In genomic region chr7:76421097-76421496, GRCh38 we compare ENCODE assay signal across 10 cellular contexts. TPM values are rescaled to one million over a fixed set of nuclear protein-coding genes. Genes with fewer than 3 reads are reported as not detected.
DNase-seq lines count a peak whose midpoint lies in the region; ATAC-seq, FAIRE-seq and TF ChIP-seq lines count a peak whose summit lies in the region.
"Not testable (repeated sequence)": the region's sequence is repeated elsewhere in the genome, so short reads cannot be mapped to it uniquely, and the experiment has no call there.
"Had no signal": no experiment of that assay in that cellular context is flagged by ENCODE, and none has a peak within 500 bp of the region (broad histone marks: within the 10 kb centered on the region; RNA-seq: fewer than 3 reads in every experiment).

No MANE protein-coding gene starts in this region.

- H3K27me3 Mint-ChIP-seq in HFFc6 (ENCODE audit: insufficient read depth): not testable (repeated sequence)

- ATAC-seq in foreskin keratinocyte: peak; percentile 66

- H3K9me3 ChIP-seq in adipocyte (ENCODE audit: control insufficient read depth, low read length): not testable (repeated sequence)

- not testable (repeated sequence) for H3K9me3 Mint-ChIP-seq in HFFc6

- H3K9ac ChIP-seq in adipocyte (ENCODE audit: low read length): not testable (repeated sequence)

- not testable (repeated sequence) for H3K36me3 ChIP-seq in adipocyte (ENCODE audit: control insufficient read depth, insufficient read depth, low read length, severe bottlenecking)

- DNase-seq in Daoy (ENCODE audit: low read depth) (peak; percentile 93), HFFc6 (peak; percentile 96), RCC 7860 (ENCODE audit: low spot score) (peak; percentile 100), adipocyte (ENCODE audit: low read depth) (peak; percentile 87), dermis blood vessel endothelial cell (peak; percentile 82), foreskin keratinocyte (peak; percentile 99 to 100), myocyte (ENCODE audit: low read depth) (peak; percentile 95), urothelium cell line (ENCODE audit: low spot score) (peak; percentile 53)

- H3K27me3 ChIP-seq in adipocyte (replicated peaks; ENCODE audit: control insufficient read depth, insufficient read depth, low read length); foreskin keratinocyte: not testable (repeated sequence)

- not testable (repeated sequence) for H3K36me3 Mint-ChIP-seq in HFFc6 (ENCODE audit: low read depth)

- H3K27ac Mint-ChIP-seq in HFFc6: peak overlapping the region; percentile 92

- H3K4me3 ChIP-seq in adipocyte (ENCODE audit: low read length): not testable (repeated sequence)

- TF ChIP-seq CTCF in HFFc6 (IDR thresholded peaks at IDR 0.05); foreskin keratinocyte (conservative IDR thresholded peaks at IDR 0.05): not testable (repeated sequence)

- peaks cover 43% of the 10 kb centered on the region for H3K4me1 Mint-ChIP-seq in HFFc6 (ENCODE audit: low read depth)

- peak overlapping the region; percentile 49; the same call in 1 of the 2 replicates for H3K4me3 Mint-ChIP-seq in HFFc6

- peak overlapping the region; percentile 96 for H3K27ac ChIP-seq in foreskin keratinocyte

- H3K4me1 ChIP-seq in adipocyte (ENCODE audit: control insufficient read depth, insufficient read depth, low read length) (peaks cover 14% of the 10 kb centered on the region), foreskin keratinocyte (peaks cover 22% of the 10 kb centered on the region)

- peak; percentile 96 for FAIRE-seq in RCC 7860 (lab: Jason Lieb, UNC)
- not testable (repeated sequence) for FAIRE-seq in urothelium cell line (lab: Jason Lieb, UNC)

RNA-seq across cellular contexts. Expression of gene ZP3, which starts 3.7 kb away (rescaled TPM):
- 2.0 and 3.8 TPM in 2 replicates for total RNA-seq in Daoy (2014; rRNA removed; shearing (Covaris generic))
- total RNA-seq in HFFc6 (2021; fragmentation: NEBNext Ultra II Directional; extraction: Animal tissue kit (Norgen Biotek cat#: 25700)): 10 to 100 TPM; 17.5 to 30.4 (median 25.6) TPM
- 1.0 and 2.8 TPM in 2 replicates for total RNA-seq in dermis blood vessel endothelial cell
- 7.8 and 10.2 TPM in 2 replicates for total RNA-seq in foreskin keratinocyte
- polyA plus RNA-seq in foreskin keratinocyte: 9.8 and 10.3 TPM in 2 replicates
- total RNA-seq in myocyte: 1.6 TPM in 1 of 2 replicates, not detected in the other
- polyA plus RNA-seq in myocyte (2012): 7.7 TPM
- total RNA-seq: cardiac septum, skeletal muscle tissue had no signal

RNA-seq across cellular contexts. Expression of gene SSC4D, which starts 11.6 kb away (rescaled TPM):
- 0.30 and 2.5 TPM in 2 replicates for total RNA-seq in Daoy (2014; rRNA removed; shearing (Covaris generic))
- total RNA-seq in HFFc6 (2021; fragmentation: NEBNext Ultra II Directional; extraction: Animal tissue kit (Norgen Biotek cat#: 25700)): 1 to 10 TPM in 1 of 6 experiments, under 1 TPM in 5; 0.23 to 1.1 (median 0.51) TPM
- total RNA-seq in dermis blood vessel endothelial cell (0.68 and 0.98 TPM in 2 replicates), foreskin keratinocyte (1.1 and 1.5 TPM in 2 replicates), myocyte (0.88 TPM in 1 of 2 replicates, not detected in the other)
- polyA plus RNA-seq in foreskin keratinocyte: 1.9 and 2.0 TPM in 2 replicates
- polyA plus RNA-seq in myocyte (2012): 0.90 TPM

RNA-seq across cellular contexts. Expression of gene DTX2, which starts 40.4 kb away (rescaled TPM):
- 13.3 and 15.1 TPM in 2 replicates for total RNA-seq in Daoy (2014; rRNA removed; shearing (Covaris generic))
- 10 to 100 TPM; 11.1 to 15.6 (median 12.9) TPM for total RNA-seq in HFFc6 (2021; fragmentation: NEBNext Ultra II Directional; extraction: Animal tissue kit (Norgen Biotek cat#: 25700))
- total RNA-seq in dermis blood vessel endothelial cell: 3.6 and 9.2 TPM in 2 replicates
- 31.8 and 32.1 TPM in 2 replicates for total RNA-seq in foreskin keratinocyte
- polyA plus RNA-seq in foreskin keratinocyte: 38.6 and 41.0 TPM in 2 replicates
- total RNA-seq in myocyte: 14.4 and 21.7 TPM in 2 replicates
- polyA plus RNA-seq in myocyte (2012): 25.0 TPM
